ENCODE assay signal across 13 cellular contexts in the genomic region with DNA sequence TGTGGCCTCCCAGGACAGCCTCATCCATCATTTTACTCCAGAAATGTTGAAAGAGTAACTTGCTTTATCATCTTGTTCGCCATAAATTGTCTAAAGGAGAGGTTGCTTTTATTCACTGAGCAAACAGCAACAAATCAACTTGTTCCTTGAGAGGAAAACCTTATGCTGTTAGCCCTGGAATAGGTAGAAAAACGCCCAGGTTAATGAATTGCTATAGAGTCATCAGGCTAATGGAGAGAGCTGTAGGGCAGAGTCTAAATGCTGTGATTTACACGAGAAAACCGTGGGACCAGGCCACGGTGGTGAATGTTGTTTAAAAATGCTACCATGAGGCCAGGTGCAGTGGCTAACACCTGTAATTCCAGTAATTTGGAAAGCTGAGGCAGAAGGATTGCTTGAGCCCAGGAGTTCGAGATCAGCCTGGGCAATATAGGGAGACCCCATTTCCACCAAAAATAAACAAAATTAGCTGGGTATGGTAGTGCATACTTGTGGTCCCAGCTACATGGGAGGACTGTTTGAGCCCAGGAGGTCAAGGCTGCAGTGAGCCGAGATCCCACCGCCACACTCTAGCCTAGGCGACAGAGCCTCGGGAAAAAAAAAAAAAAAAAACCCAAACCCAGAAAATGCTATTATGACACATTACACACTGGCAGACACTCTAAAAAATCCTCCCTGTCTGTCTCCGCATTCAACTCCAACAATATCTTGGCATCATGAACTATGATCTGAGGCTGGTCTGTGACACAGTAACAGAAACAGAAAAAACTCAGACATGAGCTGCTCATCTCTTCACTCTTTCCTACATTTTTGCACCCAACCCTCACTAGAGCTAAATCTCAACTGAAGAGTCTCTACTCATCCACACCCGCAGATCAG.
A peak's percentile ranks its signal among the peaks of the same experiment; 100 is the strongest.
DNase-seq lines count a peak whose midpoint lies in the region; ATAC-seq and TF ChIP-seq lines count a peak whose summit lies in the region.
"Had no signal": no experiment of that assay in that cellular context is flagged by ENCODE, and none has a peak within 500 bp of the region (broad histone marks: within the 10 kb centered on the region; RNA-seq: fewer than 3 reads in every experiment).

No MANE protein-coding gene starts in this region.

- BruUV-seq in A673 (replicated peaks; lab: Mats Ljungman, UMichigan), result TSS peak; percentile 2

- peaks cover 75% of the 10 kb centered on the region for H3K4me1 Mint-ChIP-seq in endothelial cell (ENCODE audit: unreplicated experiment)
- H3K4me1 Mint-ChIP-seq in stimulated activated naive CD8-positive, alpha-beta T cell treated with anti-CD3 and anti-CD28 coated beads, Interleukin-15, amount 100 ng/mL, for 72 hours, result no peaks in the 10 kb centered on the region
- H3K4me1 Mint-ChIP-seq: natural killer cell had no signal

- H3K4me1 ChIP-seq in A673 (ENCODE audit: insufficient read depth, low read length, poor library complexity, severe bottlenecking) (peaks cover 31% of the 10 kb centered on the region), mucosa of descending colon (ENCODE audit: low read depth) (no peaks in the 10 kb centered on the region)

- H3K4me3 ChIP-seq in A673 (ENCODE audit: low read depth, low read length, poor library complexity, severe bottlenecking), result no peak overlapping the region
- H3K4me3 ChIP-seq in mucosa of descending colon, result no peak overlapping the region
- H3K4me3 ChIP-seq: cardiac muscle cell had no signal

- no peaks in the 10 kb centered on the region for H3K27me3 ChIP-seq in A673 (replicated peaks; ENCODE audit: insufficient read depth, low read depth, low read length, poor library complexity)
- H3K27me3 ChIP-seq: cardiac muscle cell had no signal

- no peaks in the 10 kb centered on the region for H3K9me3 Mint-ChIP-seq in endothelial cell (ENCODE audit: unreplicated experiment)
- H3K9me3 Mint-ChIP-seq in stimulated activated naive CD8-positive, alpha-beta T cell treated with anti-CD3 and anti-CD28 coated beads, Interleukin-15, amount 100 ng/mL, for 72 hours, result no peaks in the 10 kb centered on the region

- H3K4me3 Mint-ChIP-seq in endothelial cell (ENCODE audit: unreplicated experiment), result peak overlapping the region; percentile 59
- no peak overlapping the region for H3K4me3 Mint-ChIP-seq in stimulated activated naive CD8-positive, alpha-beta T cell treated with anti-CD3 and anti-CD28 coated beads, Interleukin-15, amount 100 ng/mL, for 72 hours
- H3K4me3 Mint-ChIP-seq: natural killer cell had no signal

- peak; percentile 69 for ATAC-seq in mucosa of descending colon
- ATAC-seq in GM21367 (IDR thresholded peaks at IDR 0.05; ENCODE audit: unreplicated experiment), result no peak
- ATAC-seq in stimulated activated naive CD8-positive, alpha-beta T cell treated with anti-CD3 and anti-CD28 coated beads, Interleukin-15, amount 100 ng/mL, for 72 hours, result no peak
- ATAC-seq in GM19035 (IDR thresholded peaks at IDR 0.05; ENCODE audit: unreplicated experiment), result no peak

- CTCF ChIA-PET in A673 (lab: Charles Lee), result no interaction called here

- H3K27me3 Mint-ChIP-seq in endothelial cell (ENCODE audit: unreplicated experiment), result peaks cover 40% of the 10 kb centered on the region
- peaks cover 14% of the 10 kb centered on the region for H3K27me3 Mint-ChIP-seq in stimulated activated naive CD8-positive, alpha-beta T cell treated with anti-CD3 and anti-CD28 coated beads, Interleukin-15, amount 100 ng/mL, for 72 hours

- H3K27ac Mint-ChIP-seq in endothelial cell (ENCODE audit: unreplicated experiment), result peak overlapping the region; percentile 96
- no peak overlapping the region for H3K27ac Mint-ChIP-seq in stimulated activated naive CD8-positive, alpha-beta T cell treated with anti-CD3 and anti-CD28 coated beads, Interleukin-15, amount 100 ng/mL, for 72 hours
- H3K27ac Mint-ChIP-seq: natural killer cell had no signal

- peaks cover 53% of the 10 kb centered on the region for H3K36me3 Mint-ChIP-seq in endothelial cell (ENCODE audit: low read depth, unreplicated experiment)
- H3K36me3 Mint-ChIP-seq: natural killer cell had no signal

- H3K9me3 ChIP-seq in A673 (ENCODE audit: low read depth, low read length, poor library complexity, severe bottlenecking) (no peaks in the 10 kb centered on the region), mucosa of descending colon (no peaks in the 10 kb centered on the region)

- no peak for TF ChIP-seq CTCF in A673 (conservative IDR thresholded peaks at IDR 0.05; ENCODE audit: low read depth, low read length)
- TF ChIP-seq CTCF in endothelial cell (IDR thresholded peaks at IDR 0.05; ENCODE audit: unreplicated experiment), result no peak
- TF ChIP-seq CTCF in mucosa of descending colon (IDR thresholded peaks at IDR 0.05), result no peak

- DNase-seq in A673 (ENCODE audit: low spot score) (no peak), NCI-H69 (lab: John Stamatoyannopoulos, UW) (peak; percentile 48), endothelial cell (ENCODE audit: low spot score) (no peak), mucosa of descending colon (peak in 1 of 3 donors; percentile 20), NCI-H1048 (lab: John Stamatoyannopoulos, UW) (no peak)
- DNase-seq in stimulated activated naive CD8-positive, alpha-beta T cell treated with anti-CD3 and anti-CD28 coated beads, Interleukin-15, amount 100 ng/mL, for 72 hours, result no peak
- DNase-seq: activated T-cell treated with anti-CD3 and anti-CD28 coated beads, Interleukin-2, amount 50 U/mL, for 1 hour; MV-4-11; natural killer cell; stimulated activated CD4-positive, alpha-beta T cell treated with anti-CD3 and anti-CD28 coated beads, Interleukin-1b, Interleukin-23, amount 100 ng/mL, for 48 hours had no signal

- H3K36me3 ChIP-seq in A673 (ENCODE audit: insufficient read depth, low read length, poor library complexity, severe bottlenecking) (peaks cover 52% of the 10 kb centered on the region), mucosa of descending colon (ENCODE audit: low read depth) (no peaks in the 10 kb centered on the region)
- H3K36me3 ChIP-seq: cardiac muscle cell had no signal

- intact Hi-C loops in A673 (cut with micrococcal nuclease; ENCODE audit: unreplicated experiment) (no loop called here), mucosa of descending colon (cut with DNase I, micrococcal nuclease) (no loop called here)

- peak overlapping the region; percentile 82 for H3K27ac ChIP-seq in A673 (ENCODE audit: low read depth, low read length, poor library complexity, severe bottlenecking)
- H3K27ac ChIP-seq: cardiac muscle cell had no signal

- POLR2A ChIA-PET in A673 (lab: Charles Lee; ENCODE audit: low non-redundant PET), result no interaction called here
